1 cellular context compared by ENCODE assay signal in the genomic region with DNA sequence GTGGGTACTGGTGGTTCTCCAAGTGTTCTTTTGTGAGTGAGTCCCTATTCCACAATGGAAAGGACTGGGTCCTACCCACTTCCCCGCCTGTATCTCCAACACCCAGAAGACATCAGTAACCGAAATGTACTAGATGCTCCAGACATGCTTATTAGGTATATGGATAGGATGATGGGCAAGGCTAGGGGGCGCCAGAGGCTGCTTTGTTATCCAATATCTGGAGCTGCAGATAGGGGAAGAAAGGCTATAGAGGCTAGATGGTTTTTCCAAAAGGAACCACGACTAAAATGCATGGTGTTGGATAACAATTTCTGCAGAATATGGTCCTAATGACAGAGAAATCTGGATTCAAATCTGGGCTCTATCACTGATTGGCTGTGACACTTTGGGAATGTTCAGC.
A peak's percentile ranks its signal among the peaks of the same experiment; 100 is the strongest.
TF ChIP-seq lines count a peak whose summit lies in the region.

No MANE protein-coding gene starts in this region.

TF ChIP-seq in GM12878, 131 proteins besides CTCF, POLR2A, EP300 and RAD21 (continued from another document):
- TF ChIP-seq, protein P1, sequence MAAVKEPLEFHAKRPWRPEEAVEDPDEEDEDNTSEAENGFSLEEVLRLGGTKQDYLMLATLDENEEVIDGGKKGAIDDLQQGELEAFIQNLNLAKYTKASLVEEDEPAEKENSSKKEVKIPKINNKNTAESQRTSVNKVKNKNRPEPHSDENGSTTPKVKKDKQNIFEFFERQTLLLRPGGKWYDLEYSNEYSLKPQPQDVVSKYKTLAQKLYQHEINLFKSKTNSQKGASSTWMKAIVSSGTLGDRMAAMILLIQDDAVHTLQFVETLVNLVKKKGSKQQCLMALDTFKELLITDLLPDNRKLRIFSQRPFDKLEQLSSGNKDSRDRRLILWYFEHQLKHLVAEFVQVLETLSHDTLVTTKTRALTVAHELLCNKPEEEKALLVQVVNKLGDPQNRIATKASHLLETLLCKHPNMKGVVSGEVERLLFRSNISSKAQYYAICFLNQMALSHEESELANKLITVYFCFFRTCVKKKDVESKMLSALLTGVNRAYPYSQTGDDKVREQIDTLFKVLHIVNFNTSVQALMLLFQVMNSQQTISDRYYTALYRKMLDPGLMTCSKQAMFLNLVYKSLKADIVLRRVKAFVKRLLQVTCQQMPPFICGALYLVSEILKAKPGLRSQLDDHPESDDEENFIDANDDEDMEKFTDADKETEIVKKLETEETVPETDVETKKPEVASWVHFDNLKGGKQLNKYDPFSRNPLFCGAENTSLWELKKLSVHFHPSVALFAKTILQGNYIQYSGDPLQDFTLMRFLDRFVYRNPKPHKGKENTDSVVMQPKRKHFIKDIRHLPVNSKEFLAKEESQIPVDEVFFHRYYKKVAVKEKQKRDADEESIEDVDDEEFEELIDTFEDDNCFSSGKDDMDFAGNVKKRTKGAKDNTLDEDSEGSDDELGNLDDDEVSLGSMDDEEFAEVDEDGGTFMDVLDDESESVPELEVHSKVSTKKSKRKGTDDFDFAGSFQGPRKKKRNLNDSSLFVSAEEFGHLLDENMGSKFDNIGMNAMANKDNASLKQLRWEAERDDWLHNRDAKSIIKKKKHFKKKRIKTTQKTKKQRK (IDR thresholded peaks at IDR 0.05; ENCODE audit: low read depth, low read length): no peak
- TF ChIP-seq ZNF274 (IDR thresholded peaks at IDR 0.05; ENCODE audit: insufficient read depth, insufficient read length): no peak
- TF ChIP-seq FOXK2 (IDR thresholded peaks at IDR 0.05): no peak
- TF ChIP-seq IRF4 (IDR thresholded peaks at IDR 0.05; ENCODE audit: low read depth, low read length): no peak
- TF ChIP-seq CREB1 (IDR thresholded peaks at IDR 0.05; ENCODE audit: low read depth): no peak
- peak; percentile 79; the same call in 1 of the 2 replicates for TF ChIP-seq SMC3 (IDR thresholded peaks at IDR 0.05; ENCODE audit: borderline replicate concordance, low read length)
- no peak for TF ChIP-seq RCOR1 (conservative IDR thresholded peaks at IDR 0.05; ENCODE audit: low read depth, low read length)
- TF ChIP-seq EZH2 (IDR thresholded peaks at IDR 0.05; ENCODE audit: borderline replicate concordance, control insufficient read depth, low read depth, low read length): no peak
- TF ChIP-seq STAT3 (IDR thresholded peaks at IDR 0.05; ENCODE audit: low read depth, low read length): no peak
- 0 out of 2 replicates have a peak, but pooled peaks have one; percentile 30 for TF ChIP-seq YY1 (IDR thresholded peaks at IDR 0.05; ENCODE audit: low read depth, low read length)
- TF ChIP-seq NR2C2 (IDR thresholded peaks at IDR 0.05; ENCODE audit: borderline replicate concordance, control insufficient read depth, insufficient read length, low read depth): no peak
- TF ChIP-seq MTA3 (IDR thresholded peaks at IDR 0.05; ENCODE audit: borderline replicate concordance, low read length): no peak
- no peak for TF ChIP-seq HDGF (IDR thresholded peaks at IDR 0.05)
- TF ChIP-seq E2F8 (IDR thresholded peaks at IDR 0.05; ENCODE audit: low read depth, partially characterized antibody): peak; percentile 15
- TF ChIP-seq, protein P2, sequence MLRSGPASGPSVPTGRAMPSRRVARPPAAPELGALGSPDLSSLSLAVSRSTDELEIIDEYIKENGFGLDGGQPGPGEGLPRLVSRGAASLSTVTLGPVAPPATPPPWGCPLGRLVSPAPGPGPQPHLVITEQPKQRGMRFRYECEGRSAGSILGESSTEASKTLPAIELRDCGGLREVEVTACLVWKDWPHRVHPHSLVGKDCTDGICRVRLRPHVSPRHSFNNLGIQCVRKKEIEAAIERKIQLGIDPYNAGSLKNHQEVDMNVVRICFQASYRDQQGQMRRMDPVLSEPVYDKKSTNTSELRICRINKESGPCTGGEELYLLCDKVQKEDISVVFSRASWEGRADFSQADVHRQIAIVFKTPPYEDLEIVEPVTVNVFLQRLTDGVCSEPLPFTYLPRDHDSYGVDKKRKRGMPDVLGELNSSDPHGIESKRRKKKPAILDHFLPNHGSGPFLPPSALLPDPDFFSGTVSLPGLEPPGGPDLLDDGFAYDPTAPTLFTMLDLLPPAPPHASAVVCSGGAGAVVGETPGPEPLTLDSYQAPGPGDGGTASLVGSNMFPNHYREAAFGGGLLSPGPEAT (IDR thresholded peaks at IDR 0.05; ENCODE audit: low read depth): no peak
- no peak for TF ChIP-seq ATF2 (IDR thresholded peaks at IDR 0.05; ENCODE audit: low read length)
